18 cellular contexts compared by ENCODE assay signal in the genomic region with DNA sequence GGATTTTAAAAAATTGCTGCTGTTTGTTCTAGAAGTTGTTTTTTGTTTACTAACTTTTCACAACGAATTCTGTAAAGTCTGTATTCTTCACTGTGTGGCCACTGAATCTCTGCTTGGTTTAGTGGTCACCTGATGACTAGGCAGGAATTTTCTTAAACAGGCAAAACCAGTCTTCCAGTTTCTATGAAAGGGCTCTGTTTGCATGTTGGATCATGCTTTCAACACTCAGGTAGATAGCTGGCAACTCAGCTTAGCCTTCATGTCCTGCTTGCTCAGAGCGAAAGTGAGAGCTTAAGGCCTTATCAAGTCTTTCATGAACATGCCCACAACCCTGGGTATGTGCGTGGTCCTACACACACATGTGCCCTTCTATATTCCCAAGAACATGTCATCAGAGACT. TPM values are rescaled to one million over a fixed set of nuclear protein-coding genes. Genes with fewer than 3 reads are reported as not detected.
"Had no signal": no experiment of that assay in that cellular context is flagged by ENCODE, and none has a peak within 500 bp of the region (broad histone marks: within the 10 kb centered on the region; RNA-seq: fewer than 3 reads in every experiment).

No MANE protein-coding gene starts in this region.

- H3K4me1 Mint-ChIP-seq: activated CD4-positive, alpha-beta T cell treated with anti-CD3 and anti-CD28 coated beads, Interleukin-2, amount 10 ng/mL, durations not matched to agents 24 days and 14 days; central memory CD8-positive, alpha-beta T cell; neural crest cell had no signal

- ATAC-seq: activated CD8-positive, alpha-beta T cell treated with anti-CD3 and anti-CD28 coated beads, Interleukin-2, amount 10 ng/mL, durations not matched to agents 7 days and 5 days; activated T-cell treated with anti-CD3 and anti-CD28 coated beads, Interleukin-2, amount 50 U/mL, for 72 hours; gastrocnemius medialis; heart left ventricle; left lobe of liver had no signal

- H3K4me3 Mint-ChIP-seq: activated CD4-positive, alpha-beta T cell treated with anti-CD3 and anti-CD28 coated beads, Interleukin-2, amount 10 ng/mL, durations not matched to agents 24 days and 14 days; activated CD8-positive, alpha-beta T cell treated with anti-CD3 and anti-CD28 coated beads, Interleukin-2, amount 10 ng/mL, durations not matched to agents 7 days and 5 days; activated naive CD8-positive, alpha-beta T cell; activated T-cell treated with anti-CD3 and anti-CD28 coated beads, Interleukin-2, amount 50 U/mL, for 72 hours; central memory CD8-positive, alpha-beta T cell; neural crest cell; T-helper 2 cell treated with Interferon-gamma antibody and Interleukin-4, amounts not matched to agents 5 μg/mL and 100 μg/mL, for 36 hours had no signal

- H3K36me3 Mint-ChIP-seq: activated naive CD8-positive, alpha-beta T cell had no signal

- H3K4me3 ChIP-seq: coronary artery, gastrocnemius medialis, heart left ventricle, sigmoid colon, thoracic aorta had no signal

- H3K27me3 ChIP-seq: gastrocnemius medialis, heart left ventricle, sigmoid colon had no signal

- H3K27ac ChIP-seq: coronary artery, gastrocnemius medialis, heart left ventricle, sigmoid colon, thoracic aorta had no signal

- H3K27ac Mint-ChIP-seq: activated CD4-positive, alpha-beta T cell treated with anti-CD3 and anti-CD28 coated beads, Interleukin-2, amount 10 ng/mL, durations not matched to agents 24 days and 14 days; activated CD8-positive, alpha-beta T cell treated with anti-CD3 and anti-CD28 coated beads, Interleukin-2, amount 10 ng/mL, durations not matched to agents 7 days and 5 days; activated naive CD8-positive, alpha-beta T cell; activated T-cell treated with anti-CD3 and anti-CD28 coated beads, Interleukin-2, amount 50 U/mL, for 72 hours; T-helper 2 cell treated with Interferon-gamma antibody and Interleukin-4, amounts not matched to agents 5 μg/mL and 100 μg/mL, for 36 hours had no signal

- H3K4me1 ChIP-seq: heart left ventricle, sigmoid colon had no signal

- DNase-seq: activated CD4-positive, alpha-beta T cell treated with anti-CD3 and anti-CD28 coated beads, Interleukin-2, amount 10 ng/mL, durations not matched to agents 24 days and 14 days; activated CD4-positive, CD25-positive, alpha-beta regulatory T cell; activated CD8-positive, alpha-beta memory T cell treated with anti-CD3 and anti-CD28 coated beads, Interleukin-2, amount 50 U/mL, for 48 hours; activated CD8-positive, alpha-beta T cell treated with anti-CD3 and anti-CD28 coated beads, Interleukin-2, amount 10 ng/mL, durations not matched to agents 7 days and 5 days; activated gamma-delta T cell treated with Interleukin-2 at 50 U/mL for 16 hours; activated T-cell treated with anti-CD3 and anti-CD28 coated beads, Interleukin-2, amount 50 U/mL, for 72 hours; amniotic stem cell; gastrocnemius medialis; heart left ventricle; sigmoid colon; stimulated activated CD4-positive, alpha-beta T cell treated with anti-CD3 and anti-CD28 coated beads, Interleukin-2, amount 100 ng/mL, for 24 hours had no signal

- H3K36me3 ChIP-seq: gastrocnemius medialis, heart left ventricle, sigmoid colon, thoracic aorta had no signal

RNA-seq across cellular contexts. Expression of a gene that starts 52.4 kb away (rescaled TPM):
- total RNA-seq: activated CD4-positive, alpha-beta T cell treated with anti-CD3 and anti-CD28 coated beads, Interleukin-2, amount 10 ng/mL, durations not matched to agents 24 days and 14 days; activated CD8-positive, alpha-beta T cell treated with anti-CD3 and anti-CD28 coated beads, Interleukin-2, amount 10 ng/mL, durations not matched to agents 7 days and 5 days; activated T-cell treated with anti-CD3 and anti-CD28 coated beads, Interleukin-2, amount 50 U/mL, for 72 hours; gastrocnemius medialis; left lobe of liver; neural crest cell; sigmoid colon had no signal
